In genomic region chr16:22235839-22236745, GRCh38 we compare ENCODE assay signal across 1 cellular context.
TF ChIP-seq lines count a peak whose summit lies in the region.

No MANE protein-coding gene starts in this region.

TF ChIP-seq in HEK293, 187 proteins besides CTCF, POLR2A, EP300 and RAD21 (continued from another document):
- no peak for TF ChIP-seq ZNF707 (tag by site-specific recombination; IDR thresholded peaks at IDR 0.05)
- no peak for TF ChIP-seq ZNF155 (tag by site-specific recombination; IDR thresholded peaks at IDR 0.05)
- TF ChIP-seq ZNF416 (tag by site-specific recombination; IDR thresholded peaks at IDR 0.05): no peak
- no peak for TF ChIP-seq ZNF24 (tag by site-specific recombination; IDR thresholded peaks at IDR 0.05)
- TF ChIP-seq ZNF571 (tag by site-specific recombination; IDR thresholded peaks at IDR 0.05): no peak
- no peak for TF ChIP-seq ZNF18 (tag by site-specific recombination; IDR thresholded peaks at IDR 0.05)
- TF ChIP-seq ZNF521 (tag by site-specific recombination; IDR thresholded peaks at IDR 0.05): no peak
- no peak for TF ChIP-seq ZNF555 (tag by site-specific recombination; conservative IDR thresholded peaks at IDR 0.05)
- TF ChIP-seq PRDM6 (tag by site-specific recombination; IDR thresholded peaks at IDR 0.05): 0 out of 2 replicates have a peak, but pooled peaks have one; percentile 16
- TF ChIP-seq ZFP37 (tag by site-specific recombination; IDR thresholded peaks at IDR 0.05): no peak
- TF ChIP-seq ZNF639 (tag by site-specific recombination; IDR thresholded peaks at IDR 0.05): no peak
- TF ChIP-seq ZNF544 (tag by site-specific recombination; IDR thresholded peaks at IDR 0.05): no peak
- no peak for TF ChIP-seq ZNF169 (tag by site-specific recombination; IDR thresholded peaks at IDR 0.05)
- TF ChIP-seq SCRT1 (tag by site-specific recombination; IDR thresholded peaks at IDR 0.05; ENCODE audit: borderline replicate concordance): peak; percentile 25; the same call in 1 of the 2 replicates
- 0 out of 2 replicates have a peak, but pooled peaks have one; percentile 6 for TF ChIP-seq ZNF433 (tag by site-specific recombination; IDR thresholded peaks at IDR 0.05; ENCODE audit: low read depth)
- no peak for TF ChIP-seq ZBTB49 (tag by site-specific recombination; IDR thresholded peaks at IDR 0.05; ENCODE audit: low read depth)
- no peak for TF ChIP-seq GLIS2 (tag by site-specific recombination; IDR thresholded peaks at IDR 0.05)
- TF ChIP-seq GLI2 (tag by site-specific recombination; IDR thresholded peaks at IDR 0.05; ENCODE audit: borderline replicate concordance, low read depth): no peak
- no peak for TF ChIP-seq ZNF747 (tag by site-specific recombination; IDR thresholded peaks at IDR 0.05)
- TF ChIP-seq PRDM10 (tag by site-specific recombination; IDR thresholded peaks at IDR 0.05): peak; percentile 71
- no peak for TF ChIP-seq ELK4 (IDR thresholded peaks at IDR 0.05; ENCODE audit: borderline replicate concordance, low read depth, low read length)
- no peak for TF ChIP-seq ZBTB44 (tag by site-specific recombination; IDR thresholded peaks at IDR 0.05)
- TF ChIP-seq ZNF214 (tag by site-specific recombination; IDR thresholded peaks at IDR 0.05; ENCODE audit: borderline replicate concordance): no peak
